ENCODE assay signal across 22 cellular contexts in the genomic region with DNA sequence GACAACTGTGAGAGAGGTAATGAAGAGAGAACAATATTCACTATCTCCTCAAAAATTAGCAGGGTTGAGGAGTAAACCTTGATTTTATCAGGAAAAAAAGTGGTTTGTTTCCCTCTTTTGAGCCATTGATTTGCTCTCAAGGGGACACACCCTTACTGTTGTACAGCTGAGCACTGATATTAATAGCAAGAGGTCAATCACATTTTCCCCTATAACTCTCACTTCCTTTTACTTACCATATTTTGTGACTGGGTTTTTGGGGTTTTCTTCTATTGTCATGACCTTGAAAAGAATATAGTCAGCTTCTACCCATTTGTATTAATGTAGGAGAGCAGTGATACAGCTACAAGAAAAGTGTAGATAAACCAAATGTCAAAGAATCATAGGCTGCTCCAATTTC.
A peak's percentile ranks its signal among the peaks of the same experiment; 100 is the strongest.
DNase-seq lines count a peak whose midpoint lies in the region; ATAC-seq and TF ChIP-seq lines count a peak whose summit lies in the region.
"Had no signal": no experiment of that assay in that cellular context is flagged by ENCODE, and none has a peak within 500 bp of the region (broad histone marks: within the 10 kb centered on the region; RNA-seq: fewer than 3 reads in every experiment).

No MANE protein-coding gene starts in this region.

- no peaks in the 10 kb centered on the region for H3K27me3 Mint-ChIP-seq in stimulated activated memory B cell treated with anti-CD40 and anti-IgM and Interleukin-4, amounts not matched to agents 10 μg/mL and 1 μg/mL and 100 μg/mL, for 72 hours
- peaks cover 6% of the 10 kb centered on the region for H3K27me3 Mint-ChIP-seq in type B pancreatic cell
- H3K27me3 Mint-ChIP-seq: IgD-negative memory B cell had no signal

- no peaks in the 10 kb centered on the region for H3K36me3 Mint-ChIP-seq in stimulated activated memory B cell treated with anti-CD40 and anti-IgM and Interleukin-4, amounts not matched to agents 10 μg/mL and 1 μg/mL and 100 μg/mL, for 72 hours
- no peaks in the 10 kb centered on the region for H3K36me3 Mint-ChIP-seq in type B pancreatic cell
- H3K36me3 Mint-ChIP-seq: brain; CD8-positive, alpha-beta T cell had no signal

- no peak overlapping the region for H3K4me3 Mint-ChIP-seq in stimulated activated memory B cell treated with anti-CD40 and anti-IgM and Interleukin-4, amounts not matched to agents 10 μg/mL and 1 μg/mL and 100 μg/mL, for 72 hours
- H3K4me3 Mint-ChIP-seq in type B pancreatic cell = no peak overlapping the region
- H3K4me3 Mint-ChIP-seq: brain; CD8-positive, alpha-beta T cell; effector memory CD8-positive, alpha-beta T cell had no signal

- H3K9me3 Mint-ChIP-seq in stimulated activated memory B cell treated with anti-CD40 and anti-IgM and Interleukin-4, amounts not matched to agents 10 μg/mL and 1 μg/mL and 100 μg/mL, for 72 hours = peaks cover 2% of the 10 kb centered on the region
- no peaks in the 10 kb centered on the region for H3K9me3 Mint-ChIP-seq in type B pancreatic cell
- H3K9me3 Mint-ChIP-seq: CD8-positive, alpha-beta T cell; effector memory CD8-positive, alpha-beta T cell had no signal

- H3K4me1 Mint-ChIP-seq in stimulated activated memory B cell treated with anti-CD40 and anti-IgM and Interleukin-4, amounts not matched to agents 10 μg/mL and 1 μg/mL and 100 μg/mL, for 72 hours = peaks cover 33% of the 10 kb centered on the region
- no peaks in the 10 kb centered on the region for H3K4me1 Mint-ChIP-seq in type B pancreatic cell (ENCODE audit: unreplicated experiment)
- H3K4me1 Mint-ChIP-seq: brain had no signal

- ATAC-seq in GM18858 (IDR thresholded peaks at IDR 0.05; ENCODE audit: unreplicated experiment) (peak; percentile 80), GM21360 (IDR thresholded peaks at IDR 0.05; ENCODE audit: unreplicated experiment) (peak; percentile 75), HG03095 (IDR thresholded peaks at IDR 0.05; ENCODE audit: unreplicated experiment) (peak; percentile 83), GM19455 (IDR thresholded peaks at IDR 0.05; ENCODE audit: unreplicated experiment) (no peak)
- peak; percentile 89 for ATAC-seq in stimulated activated memory B cell treated with anti-CD40 and anti-IgM and Interleukin-4, amounts not matched to agents 10 μg/mL and 1 μg/mL and 100 μg/mL, for 72 hours
- ATAC-seq: CD8-positive, alpha-beta T cell; effector memory CD8-positive, alpha-beta T cell; gastrocnemius medialis had no signal

- peak overlapping the region; percentile 65 for H3K27ac Mint-ChIP-seq in stimulated activated memory B cell treated with anti-CD40 and anti-IgM and Interleukin-4, amounts not matched to agents 10 μg/mL and 1 μg/mL and 100 μg/mL, for 72 hours
- H3K27ac Mint-ChIP-seq in type B pancreatic cell = no peak overlapping the region
- H3K27ac Mint-ChIP-seq: brain; CD8-positive, alpha-beta T cell; effector memory CD8-positive, alpha-beta T cell had no signal

- no peak for TF ChIP-seq CTCF in type B pancreatic cell (conservative IDR thresholded peaks at IDR 0.05)

- no peak for DNase-seq in stimulated activated CD4-positive, alpha-beta T cell treated with anti-CD3 and anti-CD28 coated beads, Interleukin-4, amount 100 ng/mL, for 4 hours
- DNase-seq in stimulated activated naive CD4-positive, alpha-beta T cell treated with Interleukin-2 at 50 U/mL for 16 hours (lab: John Stamatoyannopoulos, UW) = no peak
- DNase-seq in type B pancreatic cell (ENCODE audit: extremely low spot score, unreplicated experiment) = no peak
- DNase-seq: activated CD4-positive, alpha-beta T cell treated with anti-CD3 and anti-CD28 coated beads for 4 hours; activated effector memory CD4-positive, alpha-beta T cell treated with anti-CD3 and anti-CD28 coated beads, Interleukin-2, amount 50 U/mL, for 16 hours; CD8-positive, alpha-beta T cell; DMS53; effector memory CD8-positive, alpha-beta T cell; gastrocnemius medialis; NCI-H1436; NCI-H2171; NCI-H526 treated with DMSO at 0.1 percent for 48 hours; stimulated activated CD4-positive, alpha-beta T cell treated with anti-CD3 and anti-CD28 coated beads, Interleukin-2, amount 100 ng/mL, for 48 hours; stomach; transverse colon had no signal
